Comparison of ENCODE assay signal across 11 cellular contexts in the genomic region with DNA sequence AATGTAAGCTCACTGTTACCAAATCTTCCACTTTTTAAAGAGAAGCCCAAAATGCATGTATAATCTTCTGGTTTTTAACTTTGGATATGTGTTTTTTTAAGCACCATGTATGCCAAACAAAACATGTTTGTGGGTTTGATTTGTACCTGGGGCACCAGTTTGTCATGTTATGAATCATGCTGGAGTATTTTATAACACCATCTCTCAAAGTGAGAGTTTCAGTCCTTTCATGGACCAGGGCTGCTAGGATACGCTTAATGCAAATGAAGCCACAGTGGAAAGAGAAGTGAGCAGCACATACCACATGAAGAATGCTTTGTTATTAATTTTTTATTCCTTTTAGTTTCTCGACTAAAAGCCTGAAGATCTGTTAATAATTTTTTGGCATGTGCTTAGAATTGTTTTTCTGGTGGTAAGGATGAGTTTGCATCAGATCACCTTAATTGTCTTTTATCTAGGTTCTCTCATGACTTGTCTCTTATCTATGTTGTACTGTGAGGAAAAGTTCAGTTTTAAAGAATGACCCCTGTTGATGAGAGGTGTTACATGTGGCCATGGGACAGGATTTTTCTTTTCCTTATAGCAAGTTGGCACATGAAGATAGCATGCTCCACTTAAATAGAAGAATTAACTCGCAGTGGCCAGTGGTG. TPM values are rescaled to one million over a fixed set of nuclear protein-coding genes. Genes with fewer than 3 reads are reported as not detected.
DNase-seq lines count a peak whose midpoint lies in the region; ATAC-seq and TF ChIP-seq lines count a peak whose summit lies in the region.
"Had no signal": no experiment of that assay in that cellular context is flagged by ENCODE, and none has a peak within 500 bp of the region (broad histone marks: within the 10 kb centered on the region; RNA-seq: fewer than 3 reads in every experiment).

No MANE protein-coding gene starts in this region.

- H3K4me3 Mint-ChIP-seq in activated B cell treated with CpG ODN at 0.5 μM for 24 hours = peak overlapping the region; percentile 58
- peak overlapping the region; percentile 99 for H3K4me3 Mint-ChIP-seq in stimulated activated naive CD8-positive, alpha-beta T cell treated with anti-CD3 and anti-CD28 coated beads, Interleukin-15, Interleukin-2, amounts not matched to agents 100 ng/mL and 50 ng/mL, for 24 hours
- H3K4me3 Mint-ChIP-seq in endodermal cell = no peak overlapping the region

- intact Hi-C loops in activated B cell treated with CpG ODN at 0.5 μM for 24 hours (cut with micrococcal nuclease) = loop anchor here (1.0 to 10.0 kb wide), 3 partner anchors 62 to 1972 kb away; no protein-coding TSS in a partner anchor
- intact Hi-C loops in prostate gland (cut with DNase I) = loop anchor here (5.0 kb wide), 1 partner anchor 135 kb away; the partner anchor contains the start of gene RC3H1

- CTCF ChIA-PET in activated B cell treated with CpG ODN at 0.5 μM for 24 hours (lab: Charles Lee) = interaction anchor here (1.3 kb wide), 1 partner anchor 61 kb away, joined by 4 read pairs; no protein-coding TSS in a partner anchor

- peaks cover 11% of the 10 kb centered on the region for H3K36me3 Mint-ChIP-seq in activated B cell treated with CpG ODN at 0.5 μM for 24 hours (ENCODE audit: low read depth)
- H3K36me3 Mint-ChIP-seq in stimulated activated naive CD8-positive, alpha-beta T cell treated with anti-CD3 and anti-CD28 coated beads, Interleukin-15, Interleukin-2, amounts not matched to agents 100 ng/mL and 50 ng/mL, for 24 hours (ENCODE audit: low read depth) = peaks cover 3% of the 10 kb centered on the region
- no peaks in the 10 kb centered on the region for H3K36me3 Mint-ChIP-seq in endodermal cell (ENCODE audit: low read depth)

- 75 to 89% methylated on average over 2 to 3 of the region's 3 CpGs for WGBS in endodermal cell (ENCODE audit: insufficient coverage in 1 of 2, insufficient read length in 1 of 2), 2 experiments
- WGBS in prostate gland = 67% methylated on average over 3 of the region's 3 CpGs

- H3K27ac ChIP-seq in endodermal cell (ENCODE audit: low read depth, low read length) = no peak overlapping the region
- no peak overlapping the region for H3K27ac ChIP-seq in prostate gland
- H3K27ac ChIP-seq: neutrophil, WERI-Rb-1 had no signal

- ATAC-seq in HG02973 (IDR thresholded peaks at IDR 0.05; ENCODE audit: unreplicated experiment) (peak; percentile 43), activated B cell treated with CpG ODN at 0.5 μM for 24 hours (ENCODE audit: low read depth) (peak; percentile 23)

- no peak for TF ChIP-seq POLR2A in prostate gland (IDR thresholded peaks at IDR 0.05)

- H3K27ac Mint-ChIP-seq in activated B cell treated with CpG ODN at 0.5 μM for 24 hours = peak overlapping the region; percentile 88
- peak overlapping the region; percentile 85 for H3K27ac Mint-ChIP-seq in stimulated activated naive CD8-positive, alpha-beta T cell treated with anti-CD3 and anti-CD28 coated beads, Interleukin-15, Interleukin-2, amounts not matched to agents 100 ng/mL and 50 ng/mL, for 24 hours
- H3K27ac Mint-ChIP-seq in endodermal cell = no peak overlapping the region

- H3K27me3 Mint-ChIP-seq in activated B cell treated with CpG ODN at 0.5 μM for 24 hours (no peaks in the 10 kb centered on the region), endodermal cell (ENCODE audit: insufficient read depth) (peaks cover 8% of the 10 kb centered on the region)
- no peaks in the 10 kb centered on the region for H3K27me3 Mint-ChIP-seq in stimulated activated naive CD8-positive, alpha-beta T cell treated with anti-CD3 and anti-CD28 coated beads, Interleukin-15, Interleukin-2, amounts not matched to agents 100 ng/mL and 50 ng/mL, for 24 hours

- no peaks in the 10 kb centered on the region for H3K36me3 ChIP-seq in endodermal cell (ENCODE audit: control insufficient read depth, insufficient read depth, low read length)
- no peaks in the 10 kb centered on the region for H3K36me3 ChIP-seq in prostate gland
- H3K36me3 ChIP-seq: neutrophil, WERI-Rb-1 had no signal

- H3K9me3 Mint-ChIP-seq in activated B cell treated with CpG ODN at 0.5 μM for 24 hours (no peaks in the 10 kb centered on the region), endodermal cell (no peaks in the 10 kb centered on the region)
- H3K9me3 Mint-ChIP-seq in stimulated activated naive CD8-positive, alpha-beta T cell treated with anti-CD3 and anti-CD28 coated beads, Interleukin-15, Interleukin-2, amounts not matched to agents 100 ng/mL and 50 ng/mL, for 24 hours = no peaks in the 10 kb centered on the region

- H3K27me3 ChIP-seq in endodermal cell (ENCODE audit: control insufficient read depth, insufficient read depth, low read length, poor library complexity, severe bottlenecking) (no peaks in the 10 kb centered on the region), prostate gland (replicated peaks; ENCODE audit: insufficient read depth) (no peaks in the 10 kb centered on the region)
- H3K27me3 ChIP-seq: neutrophil had no signal

- POLR2A ChIA-PET in activated B cell treated with CpG ODN at 0.5 μM for 24 hours (lab: Charles Lee) = interaction anchor here (0.6 to 0.7 kb wide), 2 partner anchors 52 to 1036 kb away, joined by 4 to 9 read pairs; no protein-coding TSS in a partner anchor

- H3K9me3 ChIP-seq in endodermal cell (ENCODE audit: control insufficient read depth, low read length) (no peaks in the 10 kb centered on the region), prostate gland (no peaks in the 10 kb centered on the region)
- H3K9me3 ChIP-seq: neutrophil had no signal

- H3K4me1 Mint-ChIP-seq in activated B cell treated with CpG ODN at 0.5 μM for 24 hours (peaks cover 64% of the 10 kb centered on the region), endodermal cell (peaks cover 33% of the 10 kb centered on the region)
- H3K4me1 Mint-ChIP-seq in stimulated activated naive CD8-positive, alpha-beta T cell treated with anti-CD3 and anti-CD28 coated beads, Interleukin-15, Interleukin-2, amounts not matched to agents 100 ng/mL and 50 ng/mL, for 24 hours (ENCODE audit: low read depth) = peaks cover 74% of the 10 kb centered on the region

- H3K4me1 ChIP-seq in endodermal cell (ENCODE audit: control insufficient read depth, insufficient read depth, low read length) = peaks cover 11% of the 10 kb centered on the region
- H3K4me1 ChIP-seq in prostate gland (replicated peaks) = no peaks in the 10 kb centered on the region

- H3K4me3 ChIP-seq in endodermal cell (ENCODE audit: low read length) (no peak overlapping the region), prostate gland (no peak overlapping the region)

- H3K9ac ChIP-seq in endodermal cell (ENCODE audit: extremely low read depth, low read length, poor library complexity, severe bottlenecking) = no peak overlapping the region

- DNase-seq in stimulated activated CD4-positive, alpha-beta T cell treated with anti-CD3 and anti-CD28 coated beads, Interleukin-15, amount 100 ng/mL, for 24 hours = peak; percentile 53
- no peak for DNase-seq in stimulated activated CD4-positive, alpha-beta T cell treated with anti-CD3 and anti-CD28 coated beads, Interleukin-4, amount 100 ng/mL, for 1 hour
- DNase-seq in activated B cell treated with CpG ODN at 0.5 μM for 24 hours (no peak), medulla oblongata (ENCODE audit: extremely low spot score) (no peak), endodermal cell (no peak), prostate gland (ENCODE audit: low spot score) (no peak)
- DNase-seq: IMR-90, WERI-Rb-1 had no signal

- TF ChIP-seq CTCF in activated B cell treated with CpG ODN at 0.5 μM for 24 hours (IDR thresholded peaks at IDR 0.05) = no peak
- no peak for TF ChIP-seq CTCF in endodermal cell (conservative IDR thresholded peaks at IDR 0.05)
- no peak for TF ChIP-seq CTCF in prostate gland (IDR thresholded peaks at IDR 0.05)

RNA-seq across cellular contexts. Expression of gene RABGAP1L, which starts 2.0 kb away (rescaled TPM):
- 103 and 126 TPM in 2 replicates for total RNA-seq in activated B cell treated with CpG ODN at 0.5 μM for 24 hours
- 10 to 100 TPM; 32.5 to 36.9 TPM for total RNA-seq in endodermal cell
- 16.0 TPM for polyA plus RNA-seq in endodermal cell (2013, experiment 1 of 2)
- 12.8 TPM for polyA plus RNA-seq in endodermal cell (2013, experiment 2 of 2)
- 10 to 100 TPM; 32.3 to 41.5 TPM for total RNA-seq in prostate gland
